2 cellular contexts compared by ENCODE assay signal in genomic region chr11:68298659-68299516, GRCh38.
TF ChIP-seq lines count a peak whose summit lies in the region.

No MANE protein-coding gene starts in this region.

TF ChIP-seq in A549, 52 proteins besides CTCF, POLR2A, EP300 and RAD21 (continued from another document):
- TF ChIP-seq TP53 (CRISPR knock-in tag; IDR thresholded peaks at IDR 0.05) = no peak

TF ChIP-seq in GM23338, 12 proteins besides CTCF, POLR2A, EP300 and RAD21 (continued from another document):
- TF ChIP-seq, protein P1, sequence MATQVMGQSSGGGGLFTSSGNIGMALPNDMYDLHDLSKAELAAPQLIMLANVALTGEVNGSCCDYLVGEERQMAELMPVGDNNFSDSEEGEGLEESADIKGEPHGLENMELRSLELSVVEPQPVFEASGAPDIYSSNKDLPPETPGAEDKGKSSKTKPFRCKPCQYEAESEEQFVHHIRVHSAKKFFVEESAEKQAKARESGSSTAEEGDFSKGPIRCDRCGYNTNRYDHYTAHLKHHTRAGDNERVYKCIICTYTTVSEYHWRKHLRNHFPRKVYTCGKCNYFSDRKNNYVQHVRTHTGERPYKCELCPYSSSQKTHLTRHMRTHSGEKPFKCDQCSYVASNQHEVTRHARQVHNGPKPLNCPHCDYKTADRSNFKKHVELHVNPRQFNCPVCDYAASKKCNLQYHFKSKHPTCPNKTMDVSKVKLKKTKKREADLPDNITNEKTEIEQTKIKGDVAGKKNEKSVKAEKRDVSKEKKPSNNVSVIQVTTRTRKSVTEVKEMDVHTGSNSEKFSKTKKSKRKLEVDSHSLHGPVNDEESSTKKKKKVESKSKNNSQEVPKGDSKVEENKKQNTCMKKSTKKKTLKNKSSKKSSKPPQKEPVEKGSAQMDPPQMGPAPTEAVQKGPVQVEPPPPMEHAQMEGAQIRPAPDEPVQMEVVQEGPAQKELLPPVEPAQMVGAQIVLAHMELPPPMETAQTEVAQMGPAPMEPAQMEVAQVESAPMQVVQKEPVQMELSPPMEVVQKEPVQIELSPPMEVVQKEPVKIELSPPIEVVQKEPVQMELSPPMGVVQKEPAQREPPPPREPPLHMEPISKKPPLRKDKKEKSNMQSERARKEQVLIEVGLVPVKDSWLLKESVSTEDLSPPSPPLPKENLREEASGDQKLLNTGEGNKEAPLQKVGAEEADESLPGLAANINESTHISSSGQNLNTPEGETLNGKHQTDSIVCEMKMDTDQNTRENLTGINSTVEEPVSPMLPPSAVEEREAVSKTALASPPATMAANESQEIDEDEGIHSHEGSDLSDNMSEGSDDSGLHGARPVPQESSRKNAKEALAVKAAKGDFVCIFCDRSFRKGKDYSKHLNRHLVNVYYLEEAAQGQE (IDR thresholded peaks at IDR 0.05; ENCODE audit: unreplicated experiment) = no peak
- TF ChIP-seq EZH2phosphoT487 (IDR thresholded peaks at IDR 0.05; ENCODE audit: unreplicated experiment) (no peak), JUNB (IDR thresholded peaks at IDR 0.05; ENCODE audit: unreplicated experiment) (no peak), ZNF114 (CRISPR knock-in tag; IDR thresholded peaks at IDR 0.05) (no peak), EZH2 (IDR thresholded peaks at IDR 0.05; ENCODE audit: low read depth, unreplicated experiment) (no peak), STAT1 (IDR thresholded peaks at IDR 0.05; ENCODE audit: unreplicated experiment) (no peak), POLR2AphosphoS5 (IDR thresholded peaks at IDR 0.05; ENCODE audit: low read depth) (no peak), CREB1 (CRISPR knock-in tag; IDR thresholded peaks at IDR 0.05; ENCODE audit: low read depth) (no peak)
- TF ChIP-seq, protein P2, sequence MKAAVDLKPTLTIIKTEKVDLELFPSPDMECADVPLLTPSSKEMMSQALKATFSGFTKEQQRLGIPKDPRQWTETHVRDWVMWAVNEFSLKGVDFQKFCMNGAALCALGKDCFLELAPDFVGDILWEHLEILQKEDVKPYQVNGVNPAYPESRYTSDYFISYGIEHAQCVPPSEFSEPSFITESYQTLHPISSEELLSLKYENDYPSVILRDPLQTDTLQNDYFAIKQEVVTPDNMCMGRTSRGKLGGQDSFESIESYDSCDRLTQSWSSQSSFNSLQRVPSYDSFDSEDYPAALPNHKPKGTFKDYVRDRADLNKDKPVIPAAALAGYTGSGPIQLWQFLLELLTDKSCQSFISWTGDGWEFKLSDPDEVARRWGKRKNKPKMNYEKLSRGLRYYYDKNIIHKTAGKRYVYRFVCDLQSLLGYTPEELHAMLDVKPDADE (IDR thresholded peaks at IDR 0.05) = no peak
- TF ChIP-seq, protein P3, sequence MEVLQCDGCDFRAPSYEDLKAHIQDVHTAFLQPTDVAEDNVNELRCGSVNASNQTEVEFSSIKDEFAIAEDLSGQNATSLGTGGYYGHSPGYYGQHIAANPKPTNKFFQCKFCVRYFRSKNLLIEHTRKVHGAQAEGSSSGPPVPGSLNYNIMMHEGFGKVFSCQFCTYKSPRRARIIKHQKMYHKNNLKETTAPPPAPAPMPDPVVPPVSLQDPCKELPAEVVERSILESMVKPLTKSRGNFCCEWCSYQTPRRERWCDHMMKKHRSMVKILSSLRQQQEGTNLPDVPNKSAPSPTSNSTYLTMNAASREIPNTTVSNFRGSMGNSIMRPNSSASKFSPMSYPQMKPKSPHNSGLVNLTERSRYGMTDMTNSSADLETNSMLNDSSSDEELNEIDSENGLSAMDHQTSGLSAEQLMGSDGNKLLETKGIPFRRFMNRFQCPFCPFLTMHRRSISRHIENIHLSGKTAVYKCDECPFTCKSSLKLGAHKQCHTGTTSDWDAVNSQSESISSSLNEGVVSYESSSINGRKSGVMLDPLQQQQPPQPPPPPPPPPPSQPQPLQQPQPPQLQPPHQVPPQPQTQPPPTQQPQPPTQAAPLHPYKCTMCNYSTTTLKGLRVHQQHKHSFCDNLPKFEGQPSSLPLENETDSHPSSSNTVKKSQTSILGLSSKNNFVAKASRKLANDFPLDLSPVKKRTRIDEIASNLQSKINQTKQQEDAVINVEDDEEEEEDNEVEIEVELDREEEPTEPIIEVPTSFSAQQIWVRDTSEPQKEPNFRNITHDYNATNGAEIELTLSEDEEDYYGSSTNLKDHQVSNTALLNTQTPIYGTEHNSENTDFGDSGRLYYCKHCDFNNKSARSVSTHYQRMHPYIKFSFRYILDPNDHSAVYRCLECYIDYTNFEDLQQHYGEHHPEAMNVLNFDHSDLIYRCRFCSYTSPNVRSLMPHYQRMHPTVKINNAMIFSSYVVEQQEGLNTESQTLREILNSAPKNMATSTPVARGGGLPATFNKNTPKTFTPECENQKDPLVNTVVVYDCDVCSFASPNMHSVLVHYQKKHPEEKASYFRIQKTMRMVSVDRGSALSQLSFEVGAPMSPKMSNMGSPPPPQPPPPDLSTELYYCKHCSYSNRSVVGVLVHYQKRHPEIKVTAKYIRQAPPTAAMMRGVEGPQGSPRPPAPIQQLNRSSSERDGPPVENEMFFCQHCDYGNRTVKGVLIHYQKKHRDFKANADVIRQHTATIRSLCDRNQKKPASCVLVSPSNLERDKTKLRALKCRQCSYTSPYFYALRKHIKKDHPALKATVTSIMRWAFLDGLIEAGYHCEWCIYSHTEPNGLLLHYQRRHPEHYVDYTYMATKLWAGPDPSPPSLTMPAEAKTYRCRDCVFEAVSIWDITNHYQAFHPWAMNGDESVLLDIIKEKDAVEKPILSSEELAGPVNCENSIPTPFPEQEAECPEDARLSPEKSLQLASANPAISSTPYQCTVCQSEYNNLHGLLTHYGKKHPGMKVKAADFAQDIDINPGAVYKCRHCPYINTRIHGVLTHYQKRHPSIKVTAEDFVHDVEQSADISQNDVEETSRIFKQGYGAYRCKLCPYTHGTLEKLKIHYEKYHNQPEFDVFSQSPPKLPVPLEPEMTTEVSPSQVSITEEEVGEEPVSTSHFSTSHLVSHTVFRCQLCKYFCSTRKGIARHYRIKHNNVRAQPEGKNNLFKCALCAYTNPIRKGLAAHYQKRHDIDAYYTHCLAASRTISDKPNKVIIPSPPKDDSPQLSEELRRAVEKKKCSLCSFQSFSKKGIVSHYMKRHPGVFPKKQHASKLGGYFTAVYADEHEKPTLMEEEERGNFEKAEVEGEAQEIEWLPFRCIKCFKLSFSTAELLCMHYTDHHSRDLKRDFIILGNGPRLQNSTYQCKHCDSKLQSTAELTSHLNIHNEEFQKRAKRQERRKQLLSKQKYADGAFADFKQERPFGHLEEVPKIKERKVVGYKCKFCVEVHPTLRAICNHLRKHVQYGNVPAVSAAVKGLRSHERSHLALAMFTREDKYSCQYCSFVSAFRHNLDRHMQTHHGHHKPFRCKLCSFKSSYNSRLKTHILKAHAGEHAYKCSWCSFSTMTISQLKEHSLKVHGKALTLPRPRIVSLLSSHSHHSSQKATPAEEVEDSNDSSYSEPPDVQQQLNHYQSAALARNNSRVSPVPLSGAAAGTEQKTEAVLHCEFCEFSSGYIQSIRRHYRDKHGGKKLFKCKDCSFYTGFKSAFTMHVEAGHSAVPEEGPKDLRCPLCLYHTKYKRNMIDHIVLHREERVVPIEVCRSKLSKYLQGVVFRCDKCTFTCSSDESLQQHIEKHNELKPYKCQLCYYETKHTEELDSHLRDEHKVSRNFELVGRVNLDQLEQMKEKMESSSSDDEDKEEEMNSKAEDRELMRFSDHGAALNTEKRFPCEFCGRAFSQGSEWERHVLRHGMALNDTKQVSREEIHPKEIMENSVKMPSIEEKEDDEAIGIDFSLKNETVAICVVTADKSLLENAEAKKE (CRISPR knock-in tag; IDR thresholded peaks at IDR 0.05) = no peak
